ENCODE assay signal across 8 cellular contexts in the genomic region with DNA sequence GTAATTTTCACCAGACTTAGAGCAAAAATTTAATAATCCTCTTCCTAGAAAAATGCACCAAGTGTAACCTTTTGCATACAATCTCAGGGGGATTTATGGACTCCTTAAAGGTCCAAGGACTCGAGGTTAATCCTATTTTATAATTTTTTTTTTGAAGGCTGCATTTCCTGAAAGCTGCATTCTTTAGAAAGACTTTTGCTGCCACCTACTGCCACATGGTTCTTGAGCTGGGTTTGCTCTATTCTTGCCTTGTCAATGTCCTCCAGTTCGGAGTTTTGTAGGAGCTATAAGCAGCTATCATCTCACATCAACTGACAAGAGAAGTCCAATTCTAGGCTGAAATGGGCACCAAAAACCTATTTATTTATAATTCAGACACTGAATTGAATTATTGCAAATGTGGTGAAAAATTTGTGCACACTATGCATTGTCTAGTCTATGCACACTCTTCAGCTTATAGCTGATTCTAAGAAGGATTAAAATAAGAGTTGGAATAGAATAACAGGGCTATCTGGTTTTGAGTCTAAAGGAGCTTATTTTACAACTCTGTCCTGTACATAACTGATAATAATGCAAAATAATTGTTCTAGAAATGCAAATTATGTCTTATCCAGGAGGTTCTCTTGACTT. TPM values are rescaled to one million over a fixed set of nuclear protein-coding genes. Genes with fewer than 3 reads are reported as not detected.
DNase-seq lines count a peak whose midpoint lies in the region; FAIRE-seq and TF ChIP-seq lines count a peak whose summit lies in the region.

No MANE protein-coding gene starts in this region.

- POLR2A ChIA-PET in CD8-positive, alpha-beta memory T cell (lab: Charles Lee): no interaction called here

- CTCF ChIA-PET in CD8-positive, alpha-beta memory T cell (lab: Charles Lee): interaction anchor here (0.7 to 3.7 kb wide), 21 partner anchors 9 to 189 kb away, joined by 3 to 33 read pairs (median 4); partner anchors contain the start of gene COMMD9

- no peaks in the 10 kb centered on the region for H3K27me3 Mint-ChIP-seq in CD8-positive, alpha-beta memory T cell
- peaks cover 0 to 3% (median 2%) of the 10 kb centered on the region in 3 donors for H3K27me3 Mint-ChIP-seq in immature natural killer cell (ENCODE audit: low read depth in 3 of 3)

- intact Hi-C loops in tibial artery (cut with DNase I; ENCODE audit: low total_unique reads): loop anchor here (5.0 kb wide), 1 partner anchor 172 kb away; no protein-coding TSS in a partner anchor

- peaks cover 5 to 13% (median 13%) of the 10 kb centered on the region in 3 donors for H3K4me1 Mint-ChIP-seq in CD8-positive, alpha-beta memory T cell
- H3K4me1 Mint-ChIP-seq in immature natural killer cell: peaks cover 8 to 42% of the 10 kb centered on the region in 2 donors

- peaks cover 0 to 3% (median 0%) of the 10 kb centered on the region in 5 donors for H3K9me3 Mint-ChIP-seq in CD8-positive, alpha-beta memory T cell
- peaks cover 0 to 4% (median 0%) of the 10 kb centered on the region in 6 donors for H3K9me3 Mint-ChIP-seq in immature natural killer cell

- H3K27ac Mint-ChIP-seq in CD8-positive, alpha-beta memory T cell: no peak overlapping the region
- no peak overlapping the region for H3K27ac Mint-ChIP-seq in immature natural killer cell

- peak in 3 of 5 donors; percentile 14 to 30 (median 18) for DNase-seq in CD8-positive, alpha-beta memory T cell
- DNase-seq in H7: peak; percentile 39
- DNase-seq in NCI-H748 (lab: John Stamatoyannopoulos, UW; ENCODE audit: unreplicated experiment): peak; percentile 50
- DNase-seq in astrocyte of the hippocampus (ENCODE audit: low read depth, low spot score): peak; percentile 72
- DNase-seq in immature natural killer cell: peak; percentile 35 to 57 (median 48)
- no peak for DNase-seq in tibial artery
- DNase-seq in GM12891 (ENCODE audit: insufficient read length, low spot score): no peak
- DNase-seq in 8988T: no peak

- no peak overlapping the region for H3K27ac ChIP-seq in CD8-positive, alpha-beta memory T cell (ENCODE audit: low read depth, low read length)
- H3K27ac ChIP-seq in tibial artery: no peak overlapping the region

- FAIRE-seq in GM12891 (lab: Jason Lieb, UNC): no peak

- peak; percentile 37 to 57 for TF ChIP-seq CTCF in tibial artery (IDR thresholded peaks at IDR 0.05)

- H3K4me3 Mint-ChIP-seq in CD8-positive, alpha-beta memory T cell: no peak overlapping the region
- no peak overlapping the region for H3K4me3 Mint-ChIP-seq in immature natural killer cell

- H3K4me1 ChIP-seq in CD8-positive, alpha-beta memory T cell (ENCODE audit: insufficient read depth, low read length): no peaks in the 10 kb centered on the region
- H3K4me1 ChIP-seq in tibial artery: no peaks in the 10 kb centered on the region

- H3K4me3 ChIP-seq in CD8-positive, alpha-beta memory T cell (ENCODE audit: low read length): no peak overlapping the region
- H3K4me3 ChIP-seq in H7 (ENCODE audit: insufficient read depth, low read depth, low read length) (no peak overlapping the region), tibial artery (no peak overlapping the region)

- no peak for TF ChIP-seq POLR2A in GM12891 (IDR thresholded peaks at IDR 0.05; ENCODE audit: low read depth, low read length)

- H3K36me3 Mint-ChIP-seq in CD8-positive, alpha-beta memory T cell: peaks cover 4 to 13% (median 9%) of the 10 kb centered on the region in 3 donors
- H3K36me3 Mint-ChIP-seq in immature natural killer cell: peaks cover 0 to 12% (median 4%) of the 10 kb centered on the region in 3 donors

- H3K9me3 ChIP-seq in CD8-positive, alpha-beta memory T cell (ENCODE audit: low read length): no peaks in the 10 kb centered on the region
- no peaks in the 10 kb centered on the region for H3K9me3 ChIP-seq in tibial artery

- H3K36me3 ChIP-seq in CD8-positive, alpha-beta memory T cell (ENCODE audit: insufficient read depth, low read length): no peaks in the 10 kb centered on the region
- no peaks in the 10 kb centered on the region for H3K36me3 ChIP-seq in H7 (replicated peaks; ENCODE audit: control insufficient read depth, insufficient read depth, low read length)
- H3K36me3 ChIP-seq in tibial artery: peaks cover 0 to 8% (median 0%) of the 10 kb centered on the region in 3 donors

- H3K27me3 ChIP-seq in CD8-positive, alpha-beta memory T cell (ENCODE audit: insufficient read depth, low read length, poor library complexity, severe bottlenecking): no peaks in the 10 kb centered on the region
- H3K27me3 ChIP-seq in H7 (ENCODE audit: control insufficient read depth, insufficient read depth, low read length) (no peaks in the 10 kb centered on the region), tibial artery (no peaks in the 10 kb centered on the region)

TF ChIP-seq in GM12891, 5 proteins besides CTCF, POLR2A, EP300 and RAD21:
- TF ChIP-seq SPI1 (IDR thresholded peaks at IDR 0.05; ENCODE audit: low read depth, low read length) (no peak), POU2F2 (IDR thresholded peaks at IDR 0.05; ENCODE audit: low read depth, low read length) (no peak), TAF1 (IDR thresholded peaks at IDR 0.05; ENCODE audit: low read depth, low read length) (no peak), PAX5 (IDR thresholded peaks at IDR 0.05; ENCODE audit: insufficient read depth, low read length, severe bottlenecking) (no peak), POLR2AphosphoS5 (IDR thresholded peaks at IDR 0.05; ENCODE audit: low read depth, low read length) (no peak)

RNA-seq across cellular contexts. Expression of gene TRAF6, which starts 31.3 kb away (rescaled TPM):
- 10 to 100 TPM; 14.4 to 16.6 TPM for total RNA-seq in CD8-positive, alpha-beta memory T cell
- polyA plus RNA-seq in CD8-positive, alpha-beta memory T cell: 12.7 TPM
- total RNA-seq in H7 (2014; rRNA removed; shearing (Covaris generic)): 6.0 and 6.9 TPM in 2 replicates
- 10 to 100 TPM; 11.3 to 20.0 (median 13.1) TPM for polyA plus RNA-seq in immature natural killer cell
- polyA plus RNA-seq in GM12891 (2012; ENCODE audit: low read depth, missing spikeins): 3.0 TPM

Comparison
In these comparisons a context has a peak if more than half of its experiments do, and no peak if none do; other contexts are left out.
1. DNase-seq: peak in CD8-positive, alpha-beta memory T cell (3 of 5), H7 (single experiment), NCI-H748 (single experiment), astrocyte of the hippocampus (single experiment) and immature natural killer cell (3 of 3); none in tibial artery (0 of 2), GM12891 (single experiment) and 8988T (single experiment).